Comparison of ENCODE assay signal across 26 cellular contexts in genomic region chr20:62291251-62292066, GRCh38. TPM values are rescaled to one million over a fixed set of nuclear protein-coding genes. Genes with fewer than 3 reads are reported as not detected.
DNase-seq lines count a peak whose midpoint lies in the region; ATAC-seq and TF ChIP-seq lines count a peak whose summit lies in the region.
"Had no signal": no experiment of that assay in that cellular context is flagged by ENCODE, and none has a peak within 500 bp of the region (broad histone marks: within the 10 kb centered on the region; RNA-seq: fewer than 3 reads in every experiment).

No MANE protein-coding gene starts in this region.

- intact Hi-C loops in activated CD4-positive, alpha-beta memory T cell treated with anti-CD3 and anti-CD28 coated beads for 36 hours (cut with micrococcal nuclease), result no loop called here
- intact Hi-C loops in left colon (cut with DNase I, micrococcal nuclease) (no loop called here), spleen (cut with DNase I; ENCODE audit: low total_unique reads) (no loop called here)

- no peak overlapping the region for H3K27ac ChIP-seq in HEK293 (ENCODE audit: extremely low read depth, low read depth, low read length)
- H3K27ac ChIP-seq in spleen, result peak overlapping the region in 5 of 8 donors; percentile 23 to 78 (median 39)
- H3K27ac ChIP-seq: ascending aorta, Peyer's patch, SJSA1, tibial nerve had no signal

- 88 to 96% (median 92%) methylated on average over 20 to 29 of the region's 29 CpGs for WGBS in spleen, 5 donors

- CTCF ChIA-PET in activated CD4-positive, alpha-beta memory T cell treated with anti-CD3 and anti-CD28 coated beads, Interleukin-2, amount 10 ng/mL, durations not matched to agents 7 days and 5 days (lab: Charles Lee), result interaction anchor here (1.0 kb wide), 1 partner anchor 9 kb away, joined by 5 read pairs; no protein-coding TSS in a partner anchor
- CTCF ChIA-PET in activated CD4-positive, alpha-beta memory T cell treated with anti-CD3 and anti-CD28 coated beads for 36 hours (lab: Charles Lee), result interaction anchor here (1.0 kb wide), 1 partner anchor 11 kb away, joined by 3 read pairs; no protein-coding TSS in a partner anchor
- CTCF ChIA-PET in HEK293 (lab: Yijun Ruan, JAX), result no interaction called here

- H3K4me3 ChIP-seq in HEK293 (ENCODE audit: low read depth, low read length), result no peak overlapping the region
- no peak overlapping the region for H3K4me3 ChIP-seq in spleen
- H3K4me3 ChIP-seq: ascending aorta, dorsolateral prefrontal cortex, Peyer's patch, SJSA1, stomach, tibial nerve had no signal

- H3K27me3 ChIP-seq in spleen (replicated peaks in 1 of 7), result no peaks in the 10 kb centered on the region
- H3K27me3 ChIP-seq: ascending aorta, dorsolateral prefrontal cortex, Peyer's patch, SJSA1, stomach, tibial nerve had no signal

- no peak for DNase-seq in activated CD4-positive, alpha-beta memory T cell treated with anti-CD3 and anti-CD28 coated beads, Interleukin-2, amount 10 ng/mL, durations not matched to agents 7 days and 5 days
- no peak for DNase-seq in activated CD4-positive, alpha-beta memory T cell treated with anti-CD3 and anti-CD28 coated beads for 36 hours
- no peak for DNase-seq in left colon
- DNase-seq in spleen, result no peak
- DNase-seq in CD1c-positive myeloid dendritic cell (ENCODE audit: extremely low spot score), result no peak
- DNase-seq in HuH-7.5 (ENCODE audit: low spot score), result no peak
- DNase-seq: 8988T; activated CD4-positive, CD25-positive, alpha-beta regulatory T cell treated with anti-CD3 and anti-CD28 coated beads, Interleukin-2, amount 50 U/mL, for 72 hours; activated naive CD4-positive, alpha-beta T cell treated with anti-CD3 and anti-CD28 coated beads, Interleukin-2, amount 50 U/mL, for 16 hours; COR-L47; DND-41; dorsolateral prefrontal cortex; glutamatergic neuron; mammary epithelial cell; NCI-H1048; NCI-H1694 treated with DMSO at 0.1 percent for 48 hours; NCI-H69; Peyer's patch; retina; stomach had no signal

- no peak for TF ChIP-seq POLR2A in spleen (IDR thresholded peaks at IDR 0.05)

- TF ChIP-seq CTCF in HEK293 (tag by site-specific recombination; IDR thresholded peaks at IDR 0.05), result no peak
- no peak for TF ChIP-seq CTCF in spleen (IDR thresholded peaks at IDR 0.05 in 8 of 11, conservative IDR thresholded peaks at IDR 0.05 in 3 of 11)

- H3K36me3 ChIP-seq in HEK293 (ENCODE audit: control insufficient read depth in 2 of 2, insufficient read depth in 1 of 2, low read length in 2 of 2) (peaks cover 3 to 77% of the 10 kb centered on the region in 2 experiments; a peak in 2 of 3 replicates), spleen (peaks cover 0 to 100% (median 61%) of the 10 kb centered on the region in 6 donors)

- H3K4me3 Mint-ChIP-seq in activated CD4-positive, alpha-beta memory T cell treated with anti-CD3 and anti-CD28 coated beads, Interleukin-2, amount 10 ng/mL, durations not matched to agents 7 days and 5 days, result no peak overlapping the region
- H3K4me3 Mint-ChIP-seq in activated CD4-positive, alpha-beta memory T cell treated with anti-CD3 and anti-CD28 coated beads for 36 hours, result no peak overlapping the region
- H3K4me3 Mint-ChIP-seq: T-cell had no signal

- peaks cover 16% of the 10 kb centered on the region for H3K36me3 Mint-ChIP-seq in activated CD4-positive, alpha-beta memory T cell treated with anti-CD3 and anti-CD28 coated beads, Interleukin-2, amount 10 ng/mL, durations not matched to agents 7 days and 5 days (ENCODE audit: low read depth)
- peaks cover 15% of the 10 kb centered on the region for H3K36me3 Mint-ChIP-seq in activated CD4-positive, alpha-beta memory T cell treated with anti-CD3 and anti-CD28 coated beads for 36 hours

- no peaks in the 10 kb centered on the region for H3K27me3 Mint-ChIP-seq in activated CD4-positive, alpha-beta memory T cell treated with anti-CD3 and anti-CD28 coated beads, Interleukin-2, amount 10 ng/mL, durations not matched to agents 7 days and 5 days
- no peaks in the 10 kb centered on the region for H3K27me3 Mint-ChIP-seq in activated CD4-positive, alpha-beta memory T cell treated with anti-CD3 and anti-CD28 coated beads for 36 hours
- H3K27me3 Mint-ChIP-seq: T-cell had no signal

- no peaks in the 10 kb centered on the region for H3K9me3 Mint-ChIP-seq in activated CD4-positive, alpha-beta memory T cell treated with anti-CD3 and anti-CD28 coated beads, Interleukin-2, amount 10 ng/mL, durations not matched to agents 7 days and 5 days
- H3K9me3 Mint-ChIP-seq in activated CD4-positive, alpha-beta memory T cell treated with anti-CD3 and anti-CD28 coated beads for 36 hours, result no peaks in the 10 kb centered on the region
- H3K9me3 Mint-ChIP-seq: T-cell had no signal

- ATAC-seq in left colon, result peak; percentile 4
- ATAC-seq in HG03095 (IDR thresholded peaks at IDR 0.05; ENCODE audit: unreplicated experiment), result no peak

- peaks cover 21% of the 10 kb centered on the region for H3K4me1 Mint-ChIP-seq in activated CD4-positive, alpha-beta memory T cell treated with anti-CD3 and anti-CD28 coated beads, Interleukin-2, amount 10 ng/mL, durations not matched to agents 7 days and 5 days
- peaks cover 5% of the 10 kb centered on the region for H3K4me1 Mint-ChIP-seq in activated CD4-positive, alpha-beta memory T cell treated with anti-CD3 and anti-CD28 coated beads for 36 hours (ENCODE audit: low read depth)

- POLR2A ChIA-PET in activated CD4-positive, alpha-beta memory T cell treated with anti-CD3 and anti-CD28 coated beads, Interleukin-2, amount 10 ng/mL, durations not matched to agents 7 days and 5 days (lab: Charles Lee), result no interaction called here
- POLR2A ChIA-PET in activated CD4-positive, alpha-beta memory T cell treated with anti-CD3 and anti-CD28 coated beads for 36 hours (lab: Charles Lee), result no interaction called here
- POLR2A ChIA-PET in HEK293 (lab: Yijun Ruan, JAX), result no interaction called here

- no peaks in the 10 kb centered on the region for H3K9me3 ChIP-seq in HEK293 (ENCODE audit: control insufficient read depth, insufficient read depth, low read depth, low read length)
- no peaks in the 10 kb centered on the region for H3K9me3 ChIP-seq in spleen
- H3K9me3 ChIP-seq: ascending aorta, Peyer's patch, SJSA1, stomach, tibial nerve had no signal

- H3K4me1 ChIP-seq in HEK293 (ENCODE audit: control insufficient read depth, insufficient read depth, low read length) (no peaks in the 10 kb centered on the region), spleen (peaks cover 8 to 76% (median 45%) of the 10 kb centered on the region in 6 donors)
- H3K4me1 ChIP-seq: ascending aorta, Peyer's patch, SJSA1, stomach, tibial nerve had no signal

- H3K27ac Mint-ChIP-seq in activated CD4-positive, alpha-beta memory T cell treated with anti-CD3 and anti-CD28 coated beads, Interleukin-2, amount 10 ng/mL, durations not matched to agents 7 days and 5 days, result peak overlapping the region; percentile 75
- H3K27ac Mint-ChIP-seq in activated CD4-positive, alpha-beta memory T cell treated with anti-CD3 and anti-CD28 coated beads for 36 hours, result no peak overlapping the region

TF ChIP-seq in HEK293, 187 proteins besides CTCF, POLR2A, EP300 and RAD21:
- TF ChIP-seq ZNF394 (tag by site-specific recombination; IDR thresholded peaks at IDR 0.05; ENCODE audit: borderline replicate concordance) (peak; percentile 59; the same call in 1 of the 2 replicates), ZBTB17 (tag by site-specific recombination; IDR thresholded peaks at IDR 0.05) (no peak)
TF ChIP-seq in HEK293: peak in this region for 1.

RNA-seq across cellular contexts. Expression of gene ADRM1, which starts 11.3 kb away (rescaled TPM):
- total RNA-seq in activated CD4-positive, alpha-beta memory T cell treated with anti-CD3 and anti-CD28 coated beads, Interleukin-2, amount 10 ng/mL, durations not matched to agents 7 days and 5 days, result 10 to 100 TPM; 90.1 to 91.0 TPM
- total RNA-seq in activated CD4-positive, alpha-beta memory T cell treated with anti-CD3 and anti-CD28 coated beads for 36 hours, result 100 to 1,000 TPM in 1 of 2 experiments, 10 to 100 TPM in 1; 98.6 to 101 TPM
- 10 to 100 TPM; 67.2 to 73.1 TPM for total RNA-seq in left colon
- total RNA-seq in spleen, result 100 to 1,000 TPM in 2 of 7 donors, 10 to 100 TPM in 5; 67.1 to 112 (median 82.3) TPM
- polyA plus RNA-seq in spleen, result 10 to 100 TPM; 60.5 to 95.6 (median 74.7) TPM

RNA-seq across cellular contexts. Expression of gene OSBPL2, which starts 53.1 kb away (rescaled TPM):
- total RNA-seq in activated CD4-positive, alpha-beta memory T cell treated with anti-CD3 and anti-CD28 coated beads, Interleukin-2, amount 10 ng/mL, durations not matched to agents 7 days and 5 days, result 10 to 100 TPM; 40.3 to 40.6 TPM
- total RNA-seq in activated CD4-positive, alpha-beta memory T cell treated with anti-CD3 and anti-CD28 coated beads for 36 hours, result 10 to 100 TPM; 25.4 to 29.3 TPM
- 10 to 100 TPM; 91.6 to 99.5 TPM for total RNA-seq in left colon
- total RNA-seq in spleen, result 10 to 100 TPM; 40.6 to 81.7 (median 64.8) TPM
- polyA plus RNA-seq in spleen, result 10 to 100 TPM in 2 of 3 donors, 1 to 10 TPM in 1; 9.2 to 19.6 (median 14.0) TPM
